Comparison of ENCODE assay signal across 22 cellular contexts in the genomic region with DNA sequence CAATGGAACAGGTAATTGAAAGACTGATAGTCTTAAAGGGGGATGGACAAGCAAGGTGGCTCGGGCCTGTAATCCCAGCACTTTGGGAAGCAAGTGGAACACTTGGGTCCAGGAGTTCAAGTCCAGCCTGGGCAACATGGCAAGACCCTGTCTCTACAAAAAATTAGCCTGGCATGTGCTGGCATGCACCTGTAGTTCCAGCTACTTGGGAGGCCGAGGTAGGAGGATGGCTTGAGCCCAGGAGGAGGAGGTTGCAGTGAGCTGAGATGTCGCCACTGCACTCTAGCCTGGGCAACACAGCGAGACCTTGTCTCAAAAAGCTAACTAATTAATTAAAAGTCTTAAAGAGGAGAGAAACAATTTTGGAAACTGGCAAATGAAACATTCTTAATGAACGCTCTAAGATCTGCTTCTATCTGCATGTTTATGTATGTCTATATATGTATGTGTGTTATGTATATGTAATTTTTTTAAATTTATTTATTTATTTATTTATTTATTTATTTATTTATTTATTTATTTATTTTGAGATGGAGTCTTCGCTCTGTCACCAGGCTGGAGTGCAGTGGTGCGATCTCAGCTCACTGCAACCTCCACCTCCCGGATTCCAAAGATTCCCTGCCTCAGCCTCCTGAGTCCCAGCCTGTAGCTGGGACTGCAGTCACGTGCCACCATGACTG.
"Had no signal": no experiment of that assay in that cellular context is flagged by ENCODE, and none has a peak within 500 bp of the region (broad histone marks: within the 10 kb centered on the region; RNA-seq: fewer than 3 reads in every experiment).

No MANE protein-coding gene starts in this region.

- H3K9me3 Mint-ChIP-seq: immature natural killer cell; neural crest cell; stimulated activated naive B cell treated with anti-CD40 and anti-IgM and Interleukin-4, amounts not matched to agents 10 μg/mL and 1 μg/mL and 100 μg/mL, for 72 hours had no signal

- H3K27ac Mint-ChIP-seq: immature natural killer cell; mesothelial cell of epicardium; naive B cell; nephron; stimulated activated naive B cell treated with anti-CD40 and anti-IgM and Interleukin-4, amounts not matched to agents 10 μg/mL and 1 μg/mL and 100 μg/mL, for 72 hours had no signal

- H3K4me1 Mint-ChIP-seq: immature natural killer cell; naive B cell; nephron; stimulated activated naive B cell treated with anti-CD40 and anti-IgM and Interleukin-4, amounts not matched to agents 10 μg/mL and 1 μg/mL and 100 μg/mL, for 72 hours had no signal

- ATAC-seq: pancreas; right cardiac atrium; sciatic nerve; stimulated activated naive B cell treated with anti-CD40 and anti-IgM and Interleukin-4, amounts not matched to agents 10 μg/mL and 1 μg/mL and 100 μg/mL, for 72 hours; stimulated activated naive CD8-positive, alpha-beta T cell treated with anti-CD3 and anti-CD28 coated beads, Interleukin-15, Interleukin-2, amounts not matched to agents 100 U/mL and 50 U/mL, for 24 hours had no signal

- DNase-seq: hypothalamus; immature natural killer cell; left ventricle myocardium inferior; mesendoderm; naive B cell; nucleus accumbens; pancreas; posterior cingulate gyrus; retina; right cardiac atrium; stimulated activated CD4-positive, alpha-beta T cell treated with anti-CD3 and anti-CD28 coated beads, Interleukin-12 subunit alpha, Interleukin-12 subunit beta, amount 100 ng/mL, for 4 hours; stimulated activated CD4-positive, alpha-beta T cell treated with anti-CD3 and anti-CD28 coated beads, Interleukin-15, amount 100 ng/mL, for 24 hours; stimulated activated CD4-positive, alpha-beta T cell treated with anti-CD3 and anti-CD28 coated beads, Interleukin-2, amount 100 ng/mL, for 24 hours; stimulated activated CD4-positive, alpha-beta T cell treated with anti-CD3 and anti-CD28 coated beads, Interleukin-4, amount 100 ng/mL, for 1 hour; stimulated activated naive B cell treated with anti-CD40 and anti-IgM and Interleukin-4, amounts not matched to agents 10 μg/mL and 1 μg/mL and 100 μg/mL, for 72 hours; stimulated activated naive CD8-positive, alpha-beta T cell treated with anti-CD3 and anti-CD28 coated beads, Interleukin-15, Interleukin-2, amounts not matched to agents 100 U/mL and 50 U/mL, for 24 hours; tibial artery; trophoblast cell had no signal

- H3K4me3 Mint-ChIP-seq: immature natural killer cell; mesothelial cell of epicardium; nephron; neural crest cell; stimulated activated naive B cell treated with anti-CD40 and anti-IgM and Interleukin-4, amounts not matched to agents 10 μg/mL and 1 μg/mL and 100 μg/mL, for 72 hours had no signal

- H3K36me3 Mint-ChIP-seq: immature natural killer cell; mesothelial cell of epicardium; naive B cell; stimulated activated naive B cell treated with anti-CD40 and anti-IgM and Interleukin-4, amounts not matched to agents 10 μg/mL and 1 μg/mL and 100 μg/mL, for 72 hours had no signal
